In the genomic region with DNA sequence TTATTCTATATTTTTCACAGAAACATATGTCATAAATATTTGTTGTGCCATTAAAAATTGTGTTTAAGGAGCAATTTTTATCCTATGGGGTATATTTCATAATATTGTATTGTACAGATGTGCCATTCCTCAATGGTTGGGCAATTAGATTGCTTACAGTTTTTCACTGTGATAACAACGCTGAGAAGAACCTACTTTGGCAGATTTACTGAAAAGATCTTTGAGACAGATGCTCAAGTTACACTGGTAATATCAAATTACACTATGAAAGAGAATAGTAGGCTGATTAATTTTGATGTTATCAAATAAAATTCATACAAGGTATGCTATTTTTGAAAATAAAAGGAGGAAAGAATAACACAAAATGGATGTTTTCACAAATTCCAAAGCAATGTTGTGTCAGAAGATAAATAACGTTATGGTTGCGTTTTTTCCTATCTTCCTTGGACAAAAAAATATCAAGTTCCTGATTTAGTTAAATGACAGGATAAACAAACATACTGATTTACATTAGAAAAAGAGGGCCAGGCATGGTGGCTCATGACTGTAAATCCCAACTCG, we compare ENCODE assay signal across 20 cellular contexts.
DNase-seq lines count a peak whose midpoint lies in the region; ATAC-seq, FAIRE-seq and TF ChIP-seq lines count a peak whose summit lies in the region.
"Had no signal": no experiment of that assay in that cellular context is flagged by ENCODE, and none has a peak within 500 bp of the region (broad histone marks: within the 10 kb centered on the region; RNA-seq: fewer than 3 reads in every experiment).

No MANE protein-coding gene starts in this region.

- TF ChIP-seq CTCF in astrocyte (IDR thresholded peaks at IDR 0.05; ENCODE audit: insufficient read depth, low read depth, low read length) (no peak), foreskin keratinocyte (conservative IDR thresholded peaks at IDR 0.05) (no peak)

- H3K36me3 Mint-ChIP-seq in astrocyte (ENCODE audit: low read depth, unreplicated experiment), result no peaks in the 10 kb centered on the region
- H3K36me3 Mint-ChIP-seq: CD14-positive monocyte had no signal

- no peak overlapping the region for H3K9ac ChIP-seq in astrocyte (ENCODE audit: low read length)

- DNase-seq in HS-27A (ENCODE audit: low read depth), result peak; percentile 34
- peak; percentile 53 for DNase-seq in NCI-H2171 (lab: John Stamatoyannopoulos, UW)
- DNase-seq in astrocyte (ENCODE audit: low read depth), result peak; percentile 19
- peak; percentile 61 for DNase-seq in iris pigment epithelial cell (ENCODE audit: low read depth)
- DNase-seq in foreskin keratinocyte, result no peak
- no peak for DNase-seq in effector CD4-positive, alpha-beta T cell
- no peak for DNase-seq in GM19240 (ENCODE audit: insufficient read length, low spot score)
- DNase-seq: KG1, NCI-H1694, NCI-H2081 treated with DMSO at 0.1 percent for 48 hours, NCI-H2227 treated with DMSO at 0.1 percent for 48 hours, NCI-H510A treated with DMSO at 0.1 percent for 48 hours, NCI-H82 had no signal

- no peak overlapping the region for H3K4me3 ChIP-seq in astrocyte (ENCODE audit: insufficient read depth, low read depth, low read length)
- H3K4me3 ChIP-seq: A549, GM12878 had no signal

- no peak overlapping the region for H3K27ac Mint-ChIP-seq in astrocyte (ENCODE audit: unreplicated experiment)
- H3K27ac Mint-ChIP-seq: B cell, CD14-positive monocyte had no signal

- H3K9me3 ChIP-seq in astrocyte (ENCODE audit: insufficient read depth, low read depth, low read length), result no peaks in the 10 kb centered on the region
- H3K9me3 ChIP-seq: A549 had no signal

- H3K27me3 Mint-ChIP-seq in astrocyte (ENCODE audit: low read depth, unreplicated experiment), result no peaks in the 10 kb centered on the region
- H3K27me3 Mint-ChIP-seq: B cell had no signal

- no peak overlapping the region for H3K4me2 ChIP-seq in astrocyte (ENCODE audit: low read length)
- H3K4me2 ChIP-seq: A549 had no signal

- ATAC-seq in foreskin keratinocyte, result no peak
- ATAC-seq: A549, GM12878, HepG2, Panc1 had no signal

- H3K27ac ChIP-seq in astrocyte (ENCODE audit: low read depth, low read length) (no peak overlapping the region), foreskin keratinocyte (no peak overlapping the region)
- H3K27ac ChIP-seq: A549 had no signal

- H3K4me1 ChIP-seq in astrocyte (ENCODE audit: insufficient read depth, low read length) (no peaks in the 10 kb centered on the region), foreskin keratinocyte (peaks cover 5% of the 10 kb centered on the region)
- H3K4me1 ChIP-seq: A549 had no signal

- H3K79me2 ChIP-seq in astrocyte (ENCODE audit: insufficient read depth, low read length), result no peaks in the 10 kb centered on the region

- FAIRE-seq in astrocyte (lab: Jason Lieb, UNC), result no peak
- FAIRE-seq: A549, GM12878, H54, HepG2 had no signal

- H2AFZ ChIP-seq in astrocyte (ENCODE audit: low read depth, low read length), result no peak overlapping the region

- H3K27me3 ChIP-seq in astrocyte (ENCODE audit: insufficient read depth, low read length), result no peaks in the 10 kb centered on the region
- no peaks in the 10 kb centered on the region for H3K27me3 ChIP-seq in foreskin keratinocyte

- H3K9me3 Mint-ChIP-seq in astrocyte (ENCODE audit: unreplicated experiment), result peaks cover 2% of the 10 kb centered on the region

- H3K4me3 Mint-ChIP-seq in astrocyte (ENCODE audit: unreplicated experiment), result no peak overlapping the region
- H3K4me3 Mint-ChIP-seq: B cell, CD14-positive monocyte had no signal

- H3K4me1 Mint-ChIP-seq in astrocyte (ENCODE audit: low read depth, unreplicated experiment), result no peaks in the 10 kb centered on the region
- H3K4me1 Mint-ChIP-seq: B cell, CD14-positive monocyte had no signal

- no peaks in the 10 kb centered on the region for H4K20me1 ChIP-seq in astrocyte (ENCODE audit: insufficient read depth, low read length)

- H3K36me3 ChIP-seq in astrocyte (ENCODE audit: insufficient read depth, low read length), result no peaks in the 10 kb centered on the region

Comparison
In these comparisons a context has a peak if more than half of its experiments do, and no peak if none do; other contexts are left out.
1. DNase-seq: peak in HS-27A (single experiment), NCI-H2171 (single experiment), astrocyte (single experiment) and iris pigment epithelial cell (single experiment); none in foreskin keratinocyte (0 of 2), effector CD4-positive, alpha-beta T cell (single experiment) and GM19240 (single experiment).